In the genomic region with DNA sequence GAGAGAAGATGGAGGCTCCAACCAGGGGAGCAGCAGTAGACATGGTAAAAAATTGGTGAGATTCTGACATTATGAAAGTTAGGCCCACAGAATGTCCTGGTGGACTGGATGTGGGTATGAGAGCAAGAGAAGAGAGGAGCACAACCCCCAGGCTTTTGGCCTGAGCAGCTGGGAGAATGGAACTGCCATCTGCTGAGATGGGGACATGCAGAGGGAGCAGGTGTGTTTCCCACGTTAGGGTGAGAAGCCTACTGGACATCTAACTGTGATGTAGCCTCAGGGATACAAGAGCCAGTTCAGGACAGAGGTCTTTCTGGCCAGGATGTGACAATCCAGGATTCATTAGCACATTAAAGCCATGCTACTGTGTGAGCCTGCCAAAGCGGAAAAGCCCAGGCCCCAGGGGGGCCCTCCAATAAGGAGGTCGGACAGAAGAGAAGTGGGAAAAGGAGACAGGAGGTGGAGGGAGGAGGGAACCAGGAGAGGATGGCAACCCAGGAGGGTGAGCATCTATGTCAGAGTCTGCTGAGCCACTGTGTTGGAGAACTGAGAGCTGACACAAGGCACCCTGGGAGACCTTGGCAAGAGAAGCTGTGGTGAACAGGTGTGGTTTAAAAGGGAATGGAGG, we compare ENCODE assay signal across 2 cellular contexts.
TF ChIP-seq lines count a peak whose summit lies in the region.

No MANE protein-coding gene starts in this region.

TF ChIP-seq in A549, 52 proteins besides CTCF, POLR2A, EP300 and RAD21:
- TF ChIP-seq HOXB13 (CRISPR knock-in tag; IDR thresholded peaks at IDR 0.05; ENCODE audit: low read depth), result no peak
- TF ChIP-seq, protein P1, sequence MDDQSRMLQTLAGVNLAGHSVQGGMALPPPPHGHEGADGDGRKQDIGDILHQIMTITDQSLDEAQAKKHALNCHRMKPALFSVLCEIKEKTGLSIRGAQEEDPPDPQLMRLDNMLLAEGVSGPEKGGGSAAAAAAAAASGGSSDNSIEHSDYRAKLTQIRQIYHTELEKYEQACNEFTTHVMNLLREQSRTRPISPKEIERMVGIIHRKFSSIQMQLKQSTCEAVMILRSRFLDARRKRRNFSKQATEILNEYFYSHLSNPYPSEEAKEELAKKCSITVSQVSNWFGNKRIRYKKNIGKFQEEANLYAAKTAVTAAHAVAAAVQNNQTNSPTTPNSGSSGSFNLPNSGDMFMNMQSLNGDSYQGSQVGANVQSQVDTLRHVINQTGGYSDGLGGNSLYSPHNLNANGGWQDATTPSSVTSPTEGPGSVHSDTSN (IDR thresholded peaks at IDR 0.05), result no peak
- no peak for TF ChIP-seq CHD4 (IDR thresholded peaks at IDR 0.05; ENCODE audit: borderline replicate concordance)
- TF ChIP-seq JUNB (IDR thresholded peaks at IDR 0.05), result no peak
- no peak for TF ChIP-seq NFE2L2 (conservative IDR thresholded peaks at IDR 0.05; ENCODE audit: low read length)
- no peak for TF ChIP-seq ESRRA (IDR thresholded peaks at IDR 0.05; ENCODE audit: borderline replicate concordance, low read length)
TF ChIP-seq in A549: peak in this region for 0.

TF ChIP-seq in HepG2, 621 proteins besides CTCF, POLR2A, EP300 and RAD21:
- no peak for TF ChIP-seq RBM22 (optimal IDR thresholded peaks at IDR 0.05; ENCODE audit: low read length)
- no peak for TF ChIP-seq ZNF451 (CRISPR knock-in tag; IDR thresholded peaks at IDR 0.05)
- TF ChIP-seq ZNF773 (CRISPR knock-in tag; IDR thresholded peaks at IDR 0.05; ENCODE audit: borderline replicate concordance), result no peak
- TF ChIP-seq, protein P2, sequence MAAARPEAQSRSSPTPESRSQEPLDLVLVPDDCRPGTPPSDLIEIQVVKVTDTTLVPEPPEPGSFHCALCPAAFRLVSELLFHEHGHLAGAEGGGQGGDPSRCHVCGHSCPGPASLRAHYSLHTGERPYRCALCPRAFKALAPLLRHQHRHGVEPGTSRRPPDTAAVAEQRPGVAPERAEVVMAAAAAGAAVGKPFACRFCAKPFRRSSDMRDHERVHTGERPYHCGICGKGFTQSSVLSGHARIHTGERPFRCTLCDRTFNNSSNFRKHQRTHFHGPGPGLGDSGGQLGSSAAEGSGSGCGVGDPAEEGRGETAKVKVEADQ (CRISPR knock-in tag; IDR thresholded peaks at IDR 0.05; ENCODE audit: borderline replicate concordance), result no peak
- no peak for TF ChIP-seq TAF15 (IDR thresholded peaks at IDR 0.05; ENCODE audit: low read depth, low read length, poor library complexity, severe bottlenecking)
- no peak for TF ChIP-seq ZNF230 (CRISPR knock-in tag; IDR thresholded peaks at IDR 0.05)
- TF ChIP-seq ZBTB7A (CRISPR knock-in tag; IDR thresholded peaks at IDR 0.05), result no peak
- no peak for TF ChIP-seq ZNF333 (CRISPR knock-in tag; IDR thresholded peaks at IDR 0.05; ENCODE audit: borderline replicate concordance)
- TF ChIP-seq ZNF44 (CRISPR knock-in tag; IDR thresholded peaks at IDR 0.05), result no peak
